In genomic region chr4:158826882-158827281, GRCh38 we compare ENCODE assay signal across 1 cellular context.
A peak's percentile ranks its signal among the peaks of the same experiment; 100 is the strongest.
TF ChIP-seq lines count a peak whose summit lies in the region.

No MANE protein-coding gene starts in this region.

TF ChIP-seq in HepG2, 621 proteins besides CTCF, POLR2A, EP300 and RAD21 (continued from another document and continues in another):
- TF ChIP-seq NR2F1 (CRISPR knock-in tag; IDR thresholded peaks at IDR 0.05) (no peak), NFE2L1 (CRISPR knock-in tag; IDR thresholded peaks at IDR 0.05; ENCODE audit: borderline replicate concordance) (no peak), ZNF513 (CRISPR knock-in tag; conservative IDR thresholded peaks at IDR 0.05) (no peak), ZNF609 (CRISPR knock-in tag; IDR thresholded peaks at IDR 0.05; ENCODE audit: borderline replicate concordance) (peak; percentile 91; the same call in 1 of the 2 replicates), ZNF570 (CRISPR knock-in tag; IDR thresholded peaks at IDR 0.05; ENCODE audit: borderline replicate concordance) (no peak), ZFP1 (CRISPR knock-in tag; IDR thresholded peaks at IDR 0.05) (peak; percentile 79; the same call in 1 of the 2 replicates), ZBTB39 (CRISPR knock-in tag; IDR thresholded peaks at IDR 0.05) (no peak), MLXIP (CRISPR knock-in tag; IDR thresholded peaks at IDR 0.05; ENCODE audit: borderline replicate concordance) (no peak), ZNF704 (CRISPR knock-in tag; IDR thresholded peaks at IDR 0.05; ENCODE audit: borderline replicate concordance) (no peak), GATAD1 (CRISPR knock-in tag; IDR thresholded peaks at IDR 0.05) (peak; percentile 65), ZNF616 (CRISPR knock-in tag; IDR thresholded peaks at IDR 0.05; ENCODE audit: low read depth) (no peak), IKZF1 (IDR thresholded peaks at IDR 0.05) (no peak), ZBTB40 (IDR thresholded peaks at IDR 0.05) (no peak), ZBTB40 (CRISPR knock-in tag; IDR thresholded peaks at IDR 0.05) (no peak; the same call in 1 of the 2 replicates), ELF1 (CRISPR knock-in tag; IDR thresholded peaks at IDR 0.05) (peak; percentile 68), ZNF34 (CRISPR knock-in tag; IDR thresholded peaks at IDR 0.05; ENCODE audit: borderline replicate concordance) (no peak), ZNF296 (CRISPR knock-in tag; conservative IDR thresholded peaks at IDR 0.05) (no peak), MAZ (IDR thresholded peaks at IDR 0.05; ENCODE audit: borderline replicate concordance, low read depth, low read length) (no peak), MAZ (CRISPR knock-in tag; IDR thresholded peaks at IDR 0.05; ENCODE audit: low read depth) (no peak), NAIF1 (CRISPR knock-in tag; IDR thresholded peaks at IDR 0.05; ENCODE audit: borderline replicate concordance) (no peak), ZSCAN12 (CRISPR knock-in tag; IDR thresholded peaks at IDR 0.05) (no peak), CAMTA2 (CRISPR knock-in tag; IDR thresholded peaks at IDR 0.05; ENCODE audit: borderline replicate concordance) (no peak), ZNF776 (CRISPR knock-in tag; IDR thresholded peaks at IDR 0.05) (no peak), ZNF563 (CRISPR knock-in tag; IDR thresholded peaks at IDR 0.05) (no peak), ZNF451 (CRISPR knock-in tag; IDR thresholded peaks at IDR 0.05) (no peak), ZNF7 (CRISPR knock-in tag; IDR thresholded peaks at IDR 0.05) (no peak)
